ENCODE assay signal across 12 cellular contexts in genomic region chr20:57047281-57048026, GRCh38.
DNase-seq lines count a peak whose midpoint lies in the region; ATAC-seq and TF ChIP-seq lines count a peak whose summit lies in the region.
"Had no signal": no experiment of that assay in that cellular context is flagged by ENCODE, and none has a peak within 500 bp of the region (broad histone marks: within the 10 kb centered on the region; RNA-seq: fewer than 3 reads in every experiment).

No MANE protein-coding gene starts in this region.

- H3K9me3 ChIP-seq in MM.1S (replicated peaks; ENCODE audit: insufficient read depth, low read length) (no peaks in the 10 kb centered on the region), trophoblast cell (ENCODE audit: insufficient read depth, low read depth, low read length) (peaks cover 2% of the 10 kb centered on the region), lower lobe of right lung (no peaks in the 10 kb centered on the region)

- peaks cover 3% of the 10 kb centered on the region for H3K79me1 ChIP-seq in trophoblast cell (ENCODE audit: low read length)

- CTCF ChIA-PET in activated CD4-positive, alpha-beta memory T cell treated with anti-CD3 and anti-CD28 coated beads for 36 hours (lab: Charles Lee): no interaction called here

- H3K23ac ChIP-seq in trophoblast cell (ENCODE audit: low read length): no peak overlapping the region

- peak overlapping the region; percentile 42; the same call in 1 of the 2 replicates for H3K4me2 ChIP-seq in MM.1S (ENCODE audit: low read depth, low read length)
- H3K4me2 ChIP-seq in trophoblast cell (ENCODE audit: low read length): no peak overlapping the region

- H3K4ac ChIP-seq in trophoblast cell (ENCODE audit: low read depth, low read length): no peak overlapping the region

- peak; percentile 38 for DNase-seq in Daoy (ENCODE audit: low read depth)
- DNase-seq in MM.1S: peak; percentile 38
- peak; percentile 72 to 75 for DNase-seq in T47D (ENCODE audit: low read depth in 1 of 2, low spot score in 1 of 2)
- peak; percentile 41 to 55 for DNase-seq in trophoblast cell
- DNase-seq in AML-193 (lab: John Stamatoyannopoulos, UW): no peak
- no peak for DNase-seq in lower lobe of right lung
- DNase-seq in activated CD4-positive, alpha-beta memory T cell treated with anti-CD3 and anti-CD28 coated beads for 36 hours: no peak
- DNase-seq: activated effector memory CD4-positive, alpha-beta T cell treated with Interleukin-2 at 50 U/mL for 16 hours; DMS153; NK-92 treated with Interleukin-12 subunit alpha and Interleukin-12 subunit beta, amount 100 ng/mL, for 24 hours had no signal

- ATAC-seq in GM21447 (IDR thresholded peaks at IDR 0.05; ENCODE audit: unreplicated experiment) (no peak), lower lobe of right lung (no peak)

- POLR2A ChIA-PET in activated CD4-positive, alpha-beta memory T cell treated with anti-CD3 and anti-CD28 coated beads for 36 hours (lab: Charles Lee): no interaction called here

- WGBS in trophoblast cell (ENCODE audit: extremely low coverage, insufficient coverage, insufficient read length): no CpG with 5 or more reads among the region's 20 CpGs

- peak overlapping the region; percentile 83 for H2BK12ac ChIP-seq in trophoblast cell (ENCODE audit: low read length)

- H3K4me3 Mint-ChIP-seq in activated CD4-positive, alpha-beta memory T cell treated with anti-CD3 and anti-CD28 coated beads for 36 hours: no peak overlapping the region

- H3K79me2 ChIP-seq in MM.1S (ENCODE audit: low read length) (no peaks in the 10 kb centered on the region), trophoblast cell (ENCODE audit: control insufficient read depth, insufficient read depth, low read length, poor library complexity) (no peaks in the 10 kb centered on the region)

- H3K4me1 ChIP-seq in MM.1S (ENCODE audit: low read length): peaks cover 10% of the 10 kb centered on the region; the same call in 1 of the 2 replicates
- peaks cover 18 to 19% of the 10 kb centered on the region in 2 experiments for H3K4me1 ChIP-seq in trophoblast cell (ENCODE audit: control insufficient read depth in 1 of 2, insufficient read depth in 2 of 2, low read length in 2 of 2)
- no peaks in the 10 kb centered on the region for H3K4me1 ChIP-seq in lower lobe of right lung

- peak overlapping the region; percentile 43 for H3K14ac ChIP-seq in trophoblast cell (ENCODE audit: low read length)

- H2BK120ac ChIP-seq in trophoblast cell (ENCODE audit: insufficient read depth, low read length, poor library complexity): peak overlapping the region; percentile 27

- H2BK5ac ChIP-seq in trophoblast cell (ENCODE audit: low read depth, low read length, poor library complexity): no peak overlapping the region

- H3K4me1 Mint-ChIP-seq in activated CD4-positive, alpha-beta memory T cell treated with anti-CD3 and anti-CD28 coated beads for 36 hours (ENCODE audit: low read depth): no peaks in the 10 kb centered on the region

- no peaks in the 10 kb centered on the region for H4K20me1 ChIP-seq in MM.1S (ENCODE audit: insufficient read depth, low read length)

- H2AFZ ChIP-seq in MM.1S (ENCODE audit: low read length): peak overlapping the region; percentile 68
- H2AFZ ChIP-seq in trophoblast cell (ENCODE audit: insufficient read depth, low read length, poor library complexity): peak overlapping the region; percentile 39

- H3K4me3 ChIP-seq in MM.1S (ENCODE audit: low read length): no peak overlapping the region
- H3K4me3 ChIP-seq in trophoblast cell (ENCODE audit: low read depth, low read length): no peak overlapping the region
- no peak overlapping the region for H3K4me3 ChIP-seq in lower lobe of right lung
- H3K4me3 ChIP-seq: coronary artery had no signal

- H3K27me3 Mint-ChIP-seq in activated CD4-positive, alpha-beta memory T cell treated with anti-CD3 and anti-CD28 coated beads for 36 hours: no peaks in the 10 kb centered on the region

- H3F3A ChIP-seq in MM.1S (ENCODE audit: insufficient read depth, low read length): no peaks in the 10 kb centered on the region

- no peaks in the 10 kb centered on the region for H3K9me2 ChIP-seq in MM.1S (replicated peaks; ENCODE audit: insufficient read depth, low read length)

- TF ChIP-seq CTCF in MM.1S (IDR thresholded peaks at IDR 0.05; ENCODE audit: low read length) (peak; percentile 44), lower lobe of right lung (IDR thresholded peaks at IDR 0.05) (no peak)

- H3K36me3 ChIP-seq in MM.1S (replicated peaks; ENCODE audit: insufficient read depth, low read length) (no peaks in the 10 kb centered on the region), trophoblast cell (ENCODE audit: control insufficient read depth in 1 of 2, insufficient read depth in 2 of 2, low read length in 2 of 2) (no peaks in the 10 kb centered on the region), lower lobe of right lung (no peaks in the 10 kb centered on the region)

- peak overlapping the region; percentile 1 for H4K8ac ChIP-seq in trophoblast cell (ENCODE audit: low read depth, low read length)

- H3K18ac ChIP-seq in trophoblast cell (ENCODE audit: low read length): peak overlapping the region; percentile 30

- no peaks in the 10 kb centered on the region for H3K27me3 ChIP-seq in MM.1S (replicated peaks; ENCODE audit: insufficient read depth, low read length)
- H3K27me3 ChIP-seq in trophoblast cell (ENCODE audit: insufficient read depth, low read length): no peaks in the 10 kb centered on the region
- peaks cover 22% of the 10 kb centered on the region for H3K27me3 ChIP-seq in lower lobe of right lung (ENCODE audit: low read depth)

- H3K27ac Mint-ChIP-seq in activated CD4-positive, alpha-beta memory T cell treated with anti-CD3 and anti-CD28 coated beads for 36 hours: no peak overlapping the region

- intact Hi-C loops in lower lobe of right lung (cut with DNase I): no loop called here
- intact Hi-C loops in activated CD4-positive, alpha-beta memory T cell treated with anti-CD3 and anti-CD28 coated beads for 36 hours (cut with micrococcal nuclease): no loop called here

- H4K12ac ChIP-seq in trophoblast cell (ENCODE audit: low read depth, low read length): no peak overlapping the region

- H2AK5ac ChIP-seq in trophoblast cell (ENCODE audit: low read length): no peak overlapping the region

- H3K9ac ChIP-seq in MM.1S (ENCODE audit: low read length) (peak overlapping the region; percentile 5; the same call in 1 of the 2 replicates), trophoblast cell (ENCODE audit: low read length) (no peak overlapping the region)

- H3K27ac ChIP-seq in MM.1S (ENCODE audit: low read length): peak overlapping the region; percentile 17; the same call in 1 of the 2 replicates
- H3K27ac ChIP-seq in trophoblast cell (ENCODE audit: low read depth, low read length): no peak overlapping the region
- no peak overlapping the region for H3K27ac ChIP-seq in lower lobe of right lung
- H3K27ac ChIP-seq: coronary artery had no signal

- in situ Hi-C loops in T47D (cut with HindIII; ENCODE audit: low pct_unique_long_range_greater_than_20kb, low sequenced_read_pairs): no loop called here

- no peaks in the 10 kb centered on the region for H3K36me3 Mint-ChIP-seq in activated CD4-positive, alpha-beta memory T cell treated with anti-CD3 and anti-CD28 coated beads for 36 hours

- H3K9me3 Mint-ChIP-seq in activated CD4-positive, alpha-beta memory T cell treated with anti-CD3 and anti-CD28 coated beads for 36 hours: no peaks in the 10 kb centered on the region

- peak overlapping the region; percentile 37 for H4K91ac ChIP-seq in trophoblast cell (ENCODE audit: low read depth, low read length)

Comparison
In these comparisons a context has a peak if more than half of its experiments do, and no peak if none do; other contexts are left out.
1. DNase-seq: peak in Daoy (single experiment), MM.1S (single experiment), T47D (2 of 2) and trophoblast cell (2 of 2); none in AML-193 (0 of 2), lower lobe of right lung (single experiment) and activated CD4-positive, alpha-beta memory T cell treated with anti-CD3 and anti-CD28 coated beads for 36 hours (single experiment).